Comparison of ENCODE assay signal across 1 cellular context in genomic region chr1:203650012-203650836, GRCh38.
TF ChIP-seq lines count a peak whose summit lies in the region.

No MANE protein-coding gene starts in this region.

TF ChIP-seq in HEK293, 187 proteins besides CTCF, POLR2A, EP300 and RAD21 (continued from another document and continues in another):
- TF ChIP-seq ZNF280C (tag by site-specific recombination; IDR thresholded peaks at IDR 0.05) = no peak
- TF ChIP-seq ZNF292 (tag by site-specific recombination; IDR thresholded peaks at IDR 0.05; ENCODE audit: borderline replicate concordance, low read depth) = no peak
- TF ChIP-seq ZNF138 (tag by site-specific recombination; IDR thresholded peaks at IDR 0.05; ENCODE audit: borderline replicate concordance) = no peak
- no peak; the same call in none of the 2 replicates for TF ChIP-seq WT1 (tag by site-specific recombination; IDR thresholded peaks at IDR 0.05)
- no peak for TF ChIP-seq ZNF16 (tag by site-specific recombination; IDR thresholded peaks at IDR 0.05; ENCODE audit: low read depth)
- TF ChIP-seq KLF17 (tag by site-specific recombination; IDR thresholded peaks at IDR 0.05) = peak; percentile 98
- no peak for TF ChIP-seq ZBTB1 (tag by site-specific recombination; IDR thresholded peaks at IDR 0.05)
- TF ChIP-seq PRDM1 (tag by site-specific recombination; IDR thresholded peaks at IDR 0.05) = no peak
- TF ChIP-seq ZNF585B (tag by site-specific recombination; IDR thresholded peaks at IDR 0.05) = no peak
- TF ChIP-seq KLF7 (tag by site-specific recombination; IDR thresholded peaks at IDR 0.05; ENCODE audit: borderline replicate concordance) = no peak
- TF ChIP-seq BCL6B (tag by site-specific recombination; IDR thresholded peaks at IDR 0.05) = no peak
- no peak for TF ChIP-seq ZNF211 (tag by site-specific recombination; IDR thresholded peaks at IDR 0.05; ENCODE audit: low read depth)
- TF ChIP-seq ZSCAN5A (tag by site-specific recombination; IDR thresholded peaks at IDR 0.05) = no peak
- peak; percentile 84 for TF ChIP-seq ZBTB8A (tag by site-specific recombination; IDR thresholded peaks at IDR 0.05)
- no peak for TF ChIP-seq ZNF280D (tag by site-specific recombination; IDR thresholded peaks at IDR 0.05)
- no peak for TF ChIP-seq PRDM4 (tag by site-specific recombination; IDR thresholded peaks at IDR 0.05)
- no peak for TF ChIP-seq ZNF518A (tag by site-specific recombination; conservative IDR thresholded peaks at IDR 0.05; ENCODE audit: low read depth)
- no peak for TF ChIP-seq ZNF837 (tag by site-specific recombination; IDR thresholded peaks at IDR 0.05)
- TF ChIP-seq GFI1B (tag by site-specific recombination; IDR thresholded peaks at IDR 0.05) = no peak
- no peak for TF ChIP-seq ZNF37A (tag by site-specific recombination; IDR thresholded peaks at IDR 0.05)
- TF ChIP-seq ZNF670 (tag by site-specific recombination; IDR thresholded peaks at IDR 0.05; ENCODE audit: low read depth) = no peak
- TF ChIP-seq ZNF394 (tag by site-specific recombination; IDR thresholded peaks at IDR 0.05; ENCODE audit: borderline replicate concordance) = 0 out of 2 replicates have a peak, but pooled peaks have one; percentile 58
- TF ChIP-seq ZNF175 (tag by site-specific recombination; IDR thresholded peaks at IDR 0.05) = no peak
- no peak for TF ChIP-seq SETDB1 (IDR thresholded peaks at IDR 0.05; ENCODE audit: insufficient read length, low read length)
- no peak for TF ChIP-seq ZNF549 (tag by site-specific recombination; IDR thresholded peaks at IDR 0.05)
- no peak for TF ChIP-seq ZNF580 (tag by site-specific recombination; IDR thresholded peaks at IDR 0.05)
- TF ChIP-seq SCRT2 (tag by site-specific recombination; IDR thresholded peaks at IDR 0.05) = no peak
- TF ChIP-seq ZNF174 (tag by site-specific recombination; IDR thresholded peaks at IDR 0.05) = no peak
- TF ChIP-seq ZNF707 (tag by site-specific recombination; IDR thresholded peaks at IDR 0.05) = no peak
- TF ChIP-seq ZNF423 (tag by site-specific recombination; IDR thresholded peaks at IDR 0.05) = peak; percentile 70
- no peak for TF ChIP-seq ZNF214 (tag by site-specific recombination; IDR thresholded peaks at IDR 0.05; ENCODE audit: borderline replicate concordance)
- TF ChIP-seq ZNF658 (tag by site-specific recombination; IDR thresholded peaks at IDR 0.05) = no peak
- no peak for TF ChIP-seq YY2 (tag by site-specific recombination; IDR thresholded peaks at IDR 0.05)
- no peak for TF ChIP-seq ZNF571 (tag by site-specific recombination; IDR thresholded peaks at IDR 0.05)
- no peak for TF ChIP-seq ZNF596 (tag by site-specific recombination; IDR thresholded peaks at IDR 0.05)
- TF ChIP-seq ZNF530 (tag by site-specific recombination; IDR thresholded peaks at IDR 0.05; ENCODE audit: low read depth) = no peak
- TF ChIP-seq ZNF121 (tag by site-specific recombination; IDR thresholded peaks at IDR 0.05) = no peak
- no peak for TF ChIP-seq ZNF792 (tag by site-specific recombination; IDR thresholded peaks at IDR 0.05)
- TF ChIP-seq OVOL3 (tag by site-specific recombination; IDR thresholded peaks at IDR 0.05) = no peak
- TF ChIP-seq ZNF366 (tag by site-specific recombination; conservative IDR thresholded peaks at IDR 0.05) = peak; percentile 40; the same call in 1 of the 2 replicates
- TF ChIP-seq ZEB2 (tag by site-specific recombination; IDR thresholded peaks at IDR 0.05) = peak; percentile 86; the same call in 1 of the 2 replicates
- TF ChIP-seq ATF2 (tag by site-specific recombination; IDR thresholded peaks at IDR 0.05; ENCODE audit: low read depth) = no peak
- peak; percentile 66 for TF ChIP-seq SP2 (tag by site-specific recombination; IDR thresholded peaks at IDR 0.05)
- no peak for TF ChIP-seq ZSCAN4 (tag by site-specific recombination; IDR thresholded peaks at IDR 0.05)
- TF ChIP-seq ZNF610 (tag by site-specific recombination; IDR thresholded peaks at IDR 0.05; ENCODE audit: borderline replicate concordance) = no peak
